ENCODE assay signal across 16 cellular contexts in genomic region chr12:53486730-53487487, GRCh38. TPM values are rescaled to one million over a fixed set of nuclear protein-coding genes. Genes with fewer than 3 reads are reported as not detected.
A peak's percentile ranks its signal among the peaks of the same experiment; 100 is the strongest.
DNase-seq lines count a peak whose midpoint lies in the region; ATAC-seq, FAIRE-seq and TF ChIP-seq lines count a peak whose summit lies in the region.
"Had no signal": no experiment of that assay in that cellular context is flagged by ENCODE, and none has a peak within 500 bp of the region (broad histone marks: within the 10 kb centered on the region; RNA-seq: fewer than 3 reads in every experiment).

No MANE protein-coding gene starts in this region.

- intact Hi-C loops in HepG2 (cut with micrococcal nuclease; ENCODE audit: unreplicated experiment) = no loop called here

- H3K4me3 ChIP-seq in HepG2 (replicated peaks in 1 of 3; ENCODE audit: insufficient read depth in 1 of 3, low read depth in 2 of 3, low read length in 3 of 3) (no peak overlapping the region), thymus (ENCODE audit: low read length) (no peak overlapping the region)
- H3K4me3 ChIP-seq: psoas muscle had no signal

- H3K27me3 ChIP-seq in HepG2 (ENCODE audit: control insufficient read depth in 1 of 2, insufficient read depth in 2 of 2, low read length in 2 of 2) (no peaks in the 10 kb centered on the region), thymus (ENCODE audit: control insufficient read depth, insufficient read depth) (no peaks in the 10 kb centered on the region)

- 93% methylated on average over 7 of the region's 17 CpGs for WGBS in HepG2 (ENCODE audit: low lambda C conversion rate)
- 95% methylated on average over 17 of the region's 17 CpGs for WGBS in thymus

- no TSS peak for BruUV-seq in HepG2 (replicated peaks; lab: Mats Ljungman, UMichigan)

- in situ Hi-C loops in HepG2 (cut with HindIII; ENCODE audit: extremely low pct_ligation_motif_present, low pct_unique_long_range_greater_than_20kb) = no loop called here

- DNase-seq in activated T-cell treated with anti-CD3 and anti-CD28 coated beads, Interleukin-2, amount 50 U/mL, for 24 hours = no peak
- no peak for DNase-seq in activated T-cell treated with anti-CD3 and anti-CD28 coated beads, Interleukin-2, amount 50 U/mL, for 4 hours
- DNase-seq in WTC11 (ENCODE audit: low spot score) (peak; percentile 4), HepG2 (ENCODE audit: low spot score) (no peak)
- DNase-seq in stimulated activated CD4-positive, alpha-beta T cell treated with anti-CD3 and anti-CD28 coated beads, Interleukin-12 subunit alpha, Interleukin-12 subunit beta, amount 100 ng/mL, for 4 hours = no peak
- DNase-seq: ACHN, activated B cell treated with CpG ODN at 0.5 μM for 24 hours, amygdala, GF-D8, MV-4-11 had no signal

- no peak for TF ChIP-seq CTCF in WTC11 (IDR thresholded peaks at IDR 0.05)
- no peak for TF ChIP-seq CTCF in HepG2 (CRISPR knock-in tag; IDR thresholded peaks at IDR 0.05)

- H3K36me3 ChIP-seq in HepG2 (replicated peaks in 1 of 2; ENCODE audit: control insufficient read depth in 1 of 2, insufficient read depth in 2 of 2, low read length in 2 of 2) (peaks cover 4 to 11% of the 10 kb centered on the region in 2 experiments; a peak in 3 of 5 replicates), thymus (ENCODE audit: control insufficient read depth, insufficient read depth) (peaks cover 55% of the 10 kb centered on the region)

- H3K4me1 Mint-ChIP-seq in activated T-cell treated with anti-CD3 and anti-CD28 coated beads, Interleukin-2, amount 50 U/mL, for 24 hours (ENCODE audit: low read depth) = peaks cover 10% of the 10 kb centered on the region
- H3K4me1 Mint-ChIP-seq in activated T-cell treated with anti-CD3 and anti-CD28 coated beads, Interleukin-2, amount 50 U/mL, for 4 hours (ENCODE audit: low read depth) = no peaks in the 10 kb centered on the region
- H3K4me1 Mint-ChIP-seq in WTC11 = peaks cover 9% of the 10 kb centered on the region

- no peaks in the 10 kb centered on the region for H3K79me2 ChIP-seq in HepG2 (ENCODE audit: insufficient read depth, low read length)

- CTCF ChIA-PET in WTC11 (lab: Charles Lee) = no interaction called here
- CTCF ChIA-PET in HepG2 (lab: Yijun Ruan, JAX; ENCODE audit: low intra/inter-chr PET ratio, low total read pairs) = no interaction called here

- H3K9me3 ChIP-seq in HepG2 (ENCODE audit: low read length) = no peaks in the 10 kb centered on the region
- no peaks in the 10 kb centered on the region for H3K9me3 ChIP-seq in thymus (ENCODE audit: control insufficient read depth)
- H3K9me3 ChIP-seq: psoas muscle had no signal

- no peaks in the 10 kb centered on the region for H3K9me3 Mint-ChIP-seq in activated T-cell treated with anti-CD3 and anti-CD28 coated beads, Interleukin-2, amount 50 U/mL, for 24 hours
- H3K9me3 Mint-ChIP-seq in activated T-cell treated with anti-CD3 and anti-CD28 coated beads, Interleukin-2, amount 50 U/mL, for 4 hours = no peaks in the 10 kb centered on the region
- no peaks in the 10 kb centered on the region for H3K9me3 Mint-ChIP-seq in WTC11
- H3K9me3 Mint-ChIP-seq: activated B cell treated with CpG ODN at 0.5 μM for 24 hours had no signal

- no peak overlapping the region for H3K4me2 ChIP-seq in HepG2 (ENCODE audit: low read depth, low read length)

- TF ChIP-seq EP300 in HepG2 (IDR thresholded peaks at IDR 0.05; ENCODE audit: low read depth in 2 of 2, low read length in 2 of 2) = no peak
- TF ChIP-seq EP300 in HepG2 (CRISPR knock-in tag; IDR thresholded peaks at IDR 0.05; ENCODE audit: borderline replicate concordance) = no peak

- POLR2A ChIA-PET in WTC11 (lab: Charles Lee) = interaction anchor here (1.2 kb wide), 1 partner anchor 14 kb away, joined by 3 read pairs; no protein-coding TSS in a partner anchor
- POLR2A ChIA-PET in HepG2 (lab: Yijun Ruan, JAX) = interaction anchor here (1.2 kb wide), 1 partner anchor 14 kb away, joined by 7 read pairs; the partner anchor contains the start of gene TARBP2

- H3K27ac ChIP-seq in HepG2 (ENCODE audit: extremely low read length, insufficient read depth, low read length) = no peak overlapping the region
- peak overlapping the region; percentile 26 for H3K27ac ChIP-seq in thymus (ENCODE audit: low read depth)
- H3K27ac ChIP-seq: epithelial cell of prostate, psoas muscle had no signal

- H3K4me3 Mint-ChIP-seq in activated T-cell treated with anti-CD3 and anti-CD28 coated beads, Interleukin-2, amount 50 U/mL, for 24 hours = no peak overlapping the region
- H3K4me3 Mint-ChIP-seq in activated T-cell treated with anti-CD3 and anti-CD28 coated beads, Interleukin-2, amount 50 U/mL, for 4 hours = no peak overlapping the region
- H3K4me3 Mint-ChIP-seq in WTC11 = no peak overlapping the region
- H3K4me3 Mint-ChIP-seq: activated B cell treated with CpG ODN at 0.5 μM for 24 hours had no signal

- no peak overlapping the region for H3K9ac ChIP-seq in HepG2 (ENCODE audit: insufficient read depth, low read depth, low read length)

- no peak overlapping the region for H2AFZ ChIP-seq in HepG2 (ENCODE audit: low read length)

- no peak for FAIRE-seq in HepG2 (lab: Jason Lieb, UNC)

- TF ChIP-seq POLR2A in HepG2 (IDR thresholded peaks at IDR 0.05; ENCODE audit: insufficient read depth in 1 of 2, low read depth in 2 of 2, low read length in 2 of 2) = no peak

- H3K4me1 ChIP-seq in HepG2 (ENCODE audit: insufficient read depth, low read length) = no peaks in the 10 kb centered on the region
- H3K4me1 ChIP-seq in thymus (ENCODE audit: control insufficient read depth, insufficient read depth, low read length) = no peaks in the 10 kb centered on the region

- peaks cover 7% of the 10 kb centered on the region; the same call in 1 of the 2 replicates for H4K20me1 ChIP-seq in HepG2 (ENCODE audit: insufficient read depth, low read length)

- peak overlapping the region; percentile 69 for H3K27ac Mint-ChIP-seq in activated T-cell treated with anti-CD3 and anti-CD28 coated beads, Interleukin-2, amount 50 U/mL, for 24 hours
- H3K27ac Mint-ChIP-seq in WTC11 = no peak overlapping the region
- H3K27ac Mint-ChIP-seq: activated B cell treated with CpG ODN at 0.5 μM for 24 hours had no signal

- peaks cover 62% of the 10 kb centered on the region for H3K36me3 Mint-ChIP-seq in activated T-cell treated with anti-CD3 and anti-CD28 coated beads, Interleukin-2, amount 50 U/mL, for 24 hours (ENCODE audit: low read depth)
- peaks cover 22% of the 10 kb centered on the region for H3K36me3 Mint-ChIP-seq in activated T-cell treated with anti-CD3 and anti-CD28 coated beads, Interleukin-2, amount 50 U/mL, for 4 hours (ENCODE audit: insufficient read depth)
- H3K36me3 Mint-ChIP-seq in WTC11 = peaks cover 28% of the 10 kb centered on the region

- ATAC-seq in activated T-cell treated with anti-CD3 and anti-CD28 coated beads, Interleukin-2, amount 50 U/mL, for 4 hours = no peak
- ATAC-seq in WTC11 = no peak
- peak; percentile 7 for ATAC-seq in HepG2
- ATAC-seq in GM18861 (IDR thresholded peaks at IDR 0.05; ENCODE audit: unreplicated experiment) = no peak
- ATAC-seq in GM21381 (IDR thresholded peaks at IDR 0.05; ENCODE audit: unreplicated experiment) = no peak

- H3K27me3 Mint-ChIP-seq in activated T-cell treated with anti-CD3 and anti-CD28 coated beads, Interleukin-2, amount 50 U/mL, for 24 hours = no peaks in the 10 kb centered on the region
- H3K27me3 Mint-ChIP-seq in activated T-cell treated with anti-CD3 and anti-CD28 coated beads, Interleukin-2, amount 50 U/mL, for 4 hours (ENCODE audit: low read depth) = no peaks in the 10 kb centered on the region
- H3K27me3 Mint-ChIP-seq in WTC11 (ENCODE audit: low read depth) = no peaks in the 10 kb centered on the region
- H3K27me3 Mint-ChIP-seq: activated B cell treated with CpG ODN at 0.5 μM for 24 hours had no signal

- no peak for TF ChIP-seq RAD21 in HepG2 (CRISPR knock-in tag; IDR thresholded peaks at IDR 0.05)

RNA-seq across cellular contexts. Expression of gene MAP3K12, which starts 12.3 kb away (rescaled TPM):
- 1 to 10 TPM; 6.5 to 8.4 (median 7.7) TPM for total RNA-seq in activated T-cell treated with anti-CD3 and anti-CD28 coated beads, Interleukin-2, amount 50 U/mL, for 4 hours
- 23.6 to 27.9 TPM (median 25.1 TPM) in 3 replicates for total RNA-seq in WTC11 (2021)
- total RNA-seq in HepG2 (2016; rRNA removed; fragmentation: Illumina TruSeq; extraction: Trizol) = 0.13 and 0.20 TPM in 2 replicates
- total RNA-seq in HepG2 (2016; cell fraction: cytosol; rRNA removed; fragmentation: Illumina TruSeq; extraction: Trizol; ENCODE audit: low read depth) = under 0.01 and 0.10 TPM in 2 replicates
- 0.25 and 0.28 TPM in 2 replicates for total RNA-seq in HepG2 (2016; cell fraction: insoluble cytoplasmic fraction; rRNA removed; fragmentation: Illumina TruSeq; extraction: Trizol)
- 0.03 and 0.25 TPM in 2 replicates for total RNA-seq in HepG2 (2016; cell fraction: membrane; rRNA removed; fragmentation: Illumina TruSeq; extraction: Trizol)
- 0.16 and 0.28 TPM in 2 replicates for total RNA-seq in HepG2 (2016; cell fraction: nucleus; rRNA removed; fragmentation: Illumina TruSeq; extraction: Trizol)
- polyA plus RNA-seq in HepG2 (2011; rRNA removed) = 1.1 and 1.3 TPM in 2 replicates
- polyA plus RNA-seq in HepG2 (2011; cell fraction: cytosol; rRNA removed) = 0.23 and 0.60 TPM in 2 replicates
- 5.5 and 6.6 TPM in 2 replicates for polyA plus RNA-seq in HepG2 (2011; cell fraction: nucleus; rRNA removed)
- 1.9 and 2.3 TPM in 2 replicates for polyA plus RNA-seq in HepG2 (2012)
- 0.02 TPM in 1 of 2 replicates, not detected in the other for polyA plus RNA-seq in HepG2 (2016; cell fraction: cytosol; fragmentation: Illumina TruSeq; extraction: Trizol; ENCODE audit: low read depth)
- polyA plus RNA-seq in HepG2 (2016; cell fraction: insoluble cytoplasmic fraction; fragmentation: Illumina TruSeq; extraction: Trizol; ENCODE audit: low read depth) = 0.05 and 0.10 TPM in 2 replicates
- not detected in 2 replicates for polyA plus RNA-seq in HepG2 (2016; cell fraction: membrane; fragmentation: Illumina TruSeq; extraction: Trizol; ENCODE audit: low read depth)
- polyA plus RNA-seq in HepG2 (2016; cell fraction: nucleus; fragmentation: Illumina TruSeq; extraction: Trizol; ENCODE audit: insufficient read depth, low read depth) = 0.34 and 1.5 TPM in 2 replicates
- 1.4 and 3.4 TPM in 2 replicates for polyA minus RNA-seq in HepG2 (2011; rRNA and poly(A)+ RNA removed; ENCODE audit: low replicate concordance)
- 0.26 and 0.49 TPM in 2 replicates for polyA minus RNA-seq in HepG2 (2011; cell fraction: cytosol; rRNA and poly(A)+ RNA removed)
- 1.3 and 1.6 TPM in 2 replicates for polyA minus RNA-seq in HepG2 (2011; cell fraction: nucleus; rRNA and poly(A)+ RNA removed)
- 16.3 TPM for polyA plus RNA-seq in thymus

RNA-seq across cellular contexts. Expression of gene TARBP2, which starts 14.2 kb away (rescaled TPM):
- total RNA-seq in activated T-cell treated with anti-CD3 and anti-CD28 coated beads, Interleukin-2, amount 50 U/mL, for 4 hours = 10 to 100 TPM; 62.6 to 71.4 (median 64.3) TPM
- total RNA-seq in WTC11 (2021) (69.0 to 74.0 TPM (median 69.1 TPM) in 3 replicates), HepG2 (2016; rRNA removed; fragmentation: Illumina TruSeq; extraction: Trizol) (39.5 and 55.5 TPM in 2 replicates)
- 73.3 and 74.5 TPM in 2 replicates for total RNA-seq in HepG2 (2016; cell fraction: cytosol; rRNA removed; fragmentation: Illumina TruSeq; extraction: Trizol; ENCODE audit: low read depth)
- total RNA-seq in HepG2 (2016; cell fraction: insoluble cytoplasmic fraction; rRNA removed; fragmentation: Illumina TruSeq; extraction: Trizol) = 37.9 and 54.0 TPM in 2 replicates
- total RNA-seq in HepG2 (2016; cell fraction: membrane; rRNA removed; fragmentation: Illumina TruSeq; extraction: Trizol) = 79.2 and 87.3 TPM in 2 replicates
- total RNA-seq in HepG2 (2016; cell fraction: nucleus; rRNA removed; fragmentation: Illumina TruSeq; extraction: Trizol) = 45.3 and 52.6 TPM in 2 replicates
- polyA plus RNA-seq in HepG2 (2011; rRNA removed) (47.0 and 49.2 TPM in 2 replicates), thymus (41.2 TPM)
- 34.4 and 52.5 TPM in 2 replicates for polyA plus RNA-seq in HepG2 (2011; cell fraction: cytosol; rRNA removed)
- 186 and 198 TPM in 2 replicates for polyA plus RNA-seq in HepG2 (2011; cell fraction: nucleus; rRNA removed)
- polyA plus RNA-seq in HepG2 (2012) = 22.1 and 25.4 TPM in 2 replicates
- 64.6 and 72.6 TPM in 2 replicates for polyA plus RNA-seq in HepG2 (2016; cell fraction: cytosol; fragmentation: Illumina TruSeq; extraction: Trizol; ENCODE audit: low read depth)
- 32.5 and 37.2 TPM in 2 replicates for polyA plus RNA-seq in HepG2 (2016; cell fraction: insoluble cytoplasmic fraction; fragmentation: Illumina TruSeq; extraction: Trizol; ENCODE audit: low read depth)
- polyA plus RNA-seq in HepG2 (2016; cell fraction: membrane; fragmentation: Illumina TruSeq; extraction: Trizol; ENCODE audit: low read depth) = 60.8 and 63.3 TPM in 2 replicates
- 85.1 and 85.5 TPM in 2 replicates for polyA plus RNA-seq in HepG2 (2016; cell fraction: nucleus; fragmentation: Illumina TruSeq; extraction: Trizol; ENCODE audit: insufficient read depth, low read depth)
- polyA minus RNA-seq in HepG2 (2011; rRNA and poly(A)+ RNA removed; ENCODE audit: low replicate concordance) = 46.1 and 74.4 TPM in 2 replicates
- 11.2 and 16.6 TPM in 2 replicates for polyA minus RNA-seq in HepG2 (2011; cell fraction: cytosol; rRNA and poly(A)+ RNA removed)
- 46.1 and 50.8 TPM in 2 replicates for polyA minus RNA-seq in HepG2 (2011; cell fraction: nucleus; rRNA and poly(A)+ RNA removed)

RNA-seq across cellular contexts. Expression of gene NPFF, which starts 20.4 kb away (rescaled TPM):
- not detected for total RNA-seq in activated T-cell treated with anti-CD3 and anti-CD28 coated beads, Interleukin-2, amount 50 U/mL, for 4 hours
- total RNA-seq in WTC11 (2021) = 0.57 to 0.80 TPM (median 0.59 TPM) in 3 replicates
- 0.51 TPM in 1 of 2 replicates, not detected in the other for total RNA-seq in HepG2 (2016; rRNA removed; fragmentation: Illumina TruSeq; extraction: Trizol)
- total RNA-seq in HepG2 (2016; cell fraction: cytosol; rRNA removed; fragmentation: Illumina TruSeq; extraction: Trizol; ENCODE audit: low read depth) = not detected in 2 replicates
- total RNA-seq in HepG2 (2016; cell fraction: insoluble cytoplasmic fraction; rRNA removed; fragmentation: Illumina TruSeq; extraction: Trizol) = 0.56 TPM in 1 of 2 replicates, not detected in the other
- not detected in 2 replicates for total RNA-seq in HepG2 (2016; cell fraction: membrane; rRNA removed; fragmentation: Illumina TruSeq; extraction: Trizol)
- not detected in 2 replicates for total RNA-seq in HepG2 (2016; cell fraction: nucleus; rRNA removed; fragmentation: Illumina TruSeq; extraction: Trizol)
- not detected in 2 replicates for polyA plus RNA-seq in HepG2 (2011; rRNA removed)
- not detected in 2 replicates for polyA plus RNA-seq in HepG2 (2011; cell fraction: cytosol; rRNA removed)
- 0.48 TPM in 1 of 2 replicates, not detected in the other for polyA plus RNA-seq in HepG2 (2011; cell fraction: nucleus; rRNA removed)
- 0.41 TPM in 1 of 2 replicates, not detected in the other for polyA plus RNA-seq in HepG2 (2012)
- polyA plus RNA-seq in HepG2 (2016; cell fraction: cytosol; fragmentation: Illumina TruSeq; extraction: Trizol; ENCODE audit: low read depth) = 0.25 TPM in 1 of 2 replicates, not detected in the other
- not detected in 2 replicates for polyA plus RNA-seq in HepG2 (2016; cell fraction: insoluble cytoplasmic fraction; fragmentation: Illumina TruSeq; extraction: Trizol; ENCODE audit: low read depth)
- polyA plus RNA-seq in HepG2 (2016; cell fraction: membrane; fragmentation: Illumina TruSeq; extraction: Trizol; ENCODE audit: low read depth) = not detected in 2 replicates
- 1.2 TPM in 1 of 2 replicates, not detected in the other for polyA plus RNA-seq in HepG2 (2016; cell fraction: nucleus; fragmentation: Illumina TruSeq; extraction: Trizol; ENCODE audit: insufficient read depth, low read depth)
- polyA minus RNA-seq in HepG2 (2011; rRNA and poly(A)+ RNA removed; ENCODE audit: low replicate concordance) = not detected in 2 replicates
- not detected in 2 replicates for polyA minus RNA-seq in HepG2 (2011; cell fraction: cytosol; rRNA and poly(A)+ RNA removed)
- not detected in 2 replicates for polyA minus RNA-seq in HepG2 (2011; cell fraction: nucleus; rRNA and poly(A)+ RNA removed)
- polyA plus RNA-seq in thymus = 3.7 TPM
- total RNA-seq: activated B cell treated with CpG ODN at 0.5 μM for 24 hours, mononuclear cell, psoas muscle had no signal
- polyA plus RNA-seq: psoas muscle had no signal

RNA-seq across cellular contexts. Expression of gene PCBP2, which starts 35.0 kb away (rescaled TPM):
- total RNA-seq in activated T-cell treated with anti-CD3 and anti-CD28 coated beads, Interleukin-2, amount 50 U/mL, for 4 hours = 1,000 to 10,000 TPM; 1,031 to 1,084 (median 1,084) TPM
- 981 to 1,004 TPM (median 984 TPM) in 3 replicates for total RNA-seq in WTC11 (2021)
- total RNA-seq in HepG2 (2016; rRNA removed; fragmentation: Illumina TruSeq; extraction: Trizol) = 154 and 265 TPM in 2 replicates
- 156 and 172 TPM in 2 replicates for total RNA-seq in HepG2 (2016; cell fraction: cytosol; rRNA removed; fragmentation: Illumina TruSeq; extraction: Trizol; ENCODE audit: low read depth)
- total RNA-seq in HepG2 (2016; cell fraction: insoluble cytoplasmic fraction; rRNA removed; fragmentation: Illumina TruSeq; extraction: Trizol) = 132 and 265 TPM in 2 replicates
- 447 and 497 TPM in 2 replicates for total RNA-seq in HepG2 (2016; cell fraction: membrane; rRNA removed; fragmentation: Illumina TruSeq; extraction: Trizol)
- 279 and 306 TPM in 2 replicates for total RNA-seq in HepG2 (2016; cell fraction: nucleus; rRNA removed; fragmentation: Illumina TruSeq; extraction: Trizol)
- 345 and 390 TPM in 2 replicates for polyA plus RNA-seq in HepG2 (2011; rRNA removed)
- polyA plus RNA-seq in HepG2 (2011; cell fraction: cytosol; rRNA removed) = 323 and 364 TPM in 2 replicates
- polyA plus RNA-seq in HepG2 (2011; cell fraction: nucleus; rRNA removed) = 477 and 513 TPM in 2 replicates
- 786 and 1,014 TPM in 2 replicates for polyA plus RNA-seq in HepG2 (2012)
- polyA plus RNA-seq in HepG2 (2016; cell fraction: cytosol; fragmentation: Illumina TruSeq; extraction: Trizol; ENCODE audit: low read depth) = 954 and 1,027 TPM in 2 replicates
- polyA plus RNA-seq in HepG2 (2016; cell fraction: insoluble cytoplasmic fraction; fragmentation: Illumina TruSeq; extraction: Trizol; ENCODE audit: low read depth) = 599 and 702 TPM in 2 replicates
- 1,162 and 1,386 TPM in 2 replicates for polyA plus RNA-seq in HepG2 (2016; cell fraction: membrane; fragmentation: Illumina TruSeq; extraction: Trizol; ENCODE audit: low read depth)
- polyA plus RNA-seq in HepG2 (2016; cell fraction: nucleus; fragmentation: Illumina TruSeq; extraction: Trizol; ENCODE audit: insufficient read depth, low read depth) = 670 and 689 TPM in 2 replicates
- polyA minus RNA-seq in HepG2 (2011; rRNA and poly(A)+ RNA removed; ENCODE audit: low replicate concordance) = 709 and 1,043 TPM in 2 replicates
- polyA minus RNA-seq in HepG2 (2011; cell fraction: cytosol; rRNA and poly(A)+ RNA removed) = 515 and 646 TPM in 2 replicates
- 549 and 596 TPM in 2 replicates for polyA minus RNA-seq in HepG2 (2011; cell fraction: nucleus; rRNA and poly(A)+ RNA removed)
- 606 TPM for polyA plus RNA-seq in thymus

RNA-seq across cellular contexts. Expression of gene PRR13, which starts 45.4 kb away (rescaled TPM):
- 100 to 1,000 TPM; 269 to 284 (median 284) TPM for total RNA-seq in activated T-cell treated with anti-CD3 and anti-CD28 coated beads, Interleukin-2, amount 50 U/mL, for 4 hours
- 150 to 187 TPM (median 155 TPM) in 3 replicates for total RNA-seq in WTC11 (2021)
- 102 and 109 TPM in 2 replicates for total RNA-seq in HepG2 (2016; rRNA removed; fragmentation: Illumina TruSeq; extraction: Trizol)
- 78.3 and 97.6 TPM in 2 replicates for total RNA-seq in HepG2 (2016; cell fraction: cytosol; rRNA removed; fragmentation: Illumina TruSeq; extraction: Trizol; ENCODE audit: low read depth)
- total RNA-seq in HepG2 (2016; cell fraction: insoluble cytoplasmic fraction; rRNA removed; fragmentation: Illumina TruSeq; extraction: Trizol) = 99.2 and 114 TPM in 2 replicates
- 113 and 134 TPM in 2 replicates for total RNA-seq in HepG2 (2016; cell fraction: membrane; rRNA removed; fragmentation: Illumina TruSeq; extraction: Trizol)
- total RNA-seq in HepG2 (2016; cell fraction: nucleus; rRNA removed; fragmentation: Illumina TruSeq; extraction: Trizol) = 37.8 and 46.1 TPM in 2 replicates
- 65.0 and 70.4 TPM in 2 replicates for polyA plus RNA-seq in HepG2 (2011; rRNA removed)
- 58.7 and 62.8 TPM in 2 replicates for polyA plus RNA-seq in HepG2 (2011; cell fraction: cytosol; rRNA removed)
- 20.0 and 31.0 TPM in 2 replicates for polyA plus RNA-seq in HepG2 (2011; cell fraction: nucleus; rRNA removed)
- polyA plus RNA-seq in HepG2 (2012) = 99.5 and 141 TPM in 2 replicates
- polyA plus RNA-seq in HepG2 (2016; cell fraction: cytosol; fragmentation: Illumina TruSeq; extraction: Trizol; ENCODE audit: low read depth) = 115 and 156 TPM in 2 replicates
- 164 and 180 TPM in 2 replicates for polyA plus RNA-seq in HepG2 (2016; cell fraction: insoluble cytoplasmic fraction; fragmentation: Illumina TruSeq; extraction: Trizol; ENCODE audit: low read depth)
- 149 and 177 TPM in 2 replicates for polyA plus RNA-seq in HepG2 (2016; cell fraction: membrane; fragmentation: Illumina TruSeq; extraction: Trizol; ENCODE audit: low read depth)
- 113 and 118 TPM in 2 replicates for polyA plus RNA-seq in HepG2 (2016; cell fraction: nucleus; fragmentation: Illumina TruSeq; extraction: Trizol; ENCODE audit: insufficient read depth, low read depth)
- 59.9 and 104 TPM in 2 replicates for polyA minus RNA-seq in HepG2 (2011; rRNA and poly(A)+ RNA removed; ENCODE audit: low replicate concordance)
- polyA minus RNA-seq in HepG2 (2011; cell fraction: cytosol; rRNA and poly(A)+ RNA removed) = 20.7 and 32.5 TPM in 2 replicates
- 18.5 and 23.0 TPM in 2 replicates for polyA minus RNA-seq in HepG2 (2011; cell fraction: nucleus; rRNA and poly(A)+ RNA removed)
- 222 TPM for polyA plus RNA-seq in thymus
